1 cellular context compared by ENCODE assay signal in genomic region chr3:46574263-46574662, GRCh38.
TF ChIP-seq lines count a peak whose summit lies in the region.

No MANE protein-coding gene starts in this region.

TF ChIP-seq in SK-N-SH, 30 proteins besides CTCF, POLR2A, EP300 and RAD21 (continued from another document):
- no peak for TF ChIP-seq POLR2AphosphoS5 (IDR thresholded peaks at IDR 0.05; ENCODE audit: low read depth, low read length)
